ENCODE assay signal across 19 cellular contexts in genomic region chr2:27638709-27639108, GRCh38. TPM values are rescaled to one million over a fixed set of nuclear protein-coding genes. Genes with fewer than 3 reads are reported as not detected.
DNase-seq lines count a peak whose midpoint lies in the region; ATAC-seq, FAIRE-seq and TF ChIP-seq lines count a peak whose summit lies in the region.
"Had no signal": no experiment of that assay in that cellular context is flagged by ENCODE, and none has a peak within 500 bp of the region (broad histone marks: within the 10 kb centered on the region; RNA-seq: fewer than 3 reads in every experiment).

No MANE protein-coding gene starts in this region.

- ATAC-seq in stimulated activated naive B cell treated with anti-CD40 and anti-IgM and Interleukin-4, amounts not matched to agents 10 μg/mL and 1 μg/mL and 100 μg/mL, for 72 hours (replicated peaks), result no peak
- ATAC-seq: left lung had no signal

- no peaks in the 10 kb centered on the region for H3K27me3 Mint-ChIP-seq in activated naive CD4-positive, alpha-beta T cell treated with anti-CD3 and anti-CD28 coated beads, Interleukin-2, amount 50 U/mL, for 24 hours
- no peaks in the 10 kb centered on the region for H3K27me3 Mint-ChIP-seq in activated naive CD4-positive, alpha-beta T cell treated with anti-CD3 and anti-CD28 coated beads, Interleukin-2, amount 10 ng/mL, durations not matched to agents 7 days and 5 days
- no peaks in the 10 kb centered on the region for H3K27me3 Mint-ChIP-seq in stimulated activated naive B cell treated with anti-CD40 and anti-IgM and Interleukin-4, amounts not matched to agents 10 μg/mL and 1 μg/mL and 100 μg/mL, for 72 hours
- H3K27me3 Mint-ChIP-seq: B cell had no signal

- no peak overlapping the region for H3K9ac ChIP-seq in MM.1S (ENCODE audit: low read length)

- no peaks in the 10 kb centered on the region for H3K9me3 ChIP-seq in MM.1S (replicated peaks; ENCODE audit: insufficient read depth, low read length)
- H3K9me3 ChIP-seq: left lung, uterus had no signal

- H3K36me3 ChIP-seq in brain microvascular endothelial cell (replicated peaks) (peaks cover 54% of the 10 kb centered on the region), MM.1S (replicated peaks; ENCODE audit: insufficient read depth, low read length) (peaks cover 3% of the 10 kb centered on the region; the same call in 1 of the 2 replicates)
- H3K36me3 ChIP-seq: uterus had no signal

- no peaks in the 10 kb centered on the region for H3K4me1 ChIP-seq in MM.1S (ENCODE audit: low read length)
- H3K4me1 ChIP-seq: left lung, uterus had no signal

- DNase-seq in activated naive CD4-positive, alpha-beta T cell treated with anti-CD3 and anti-CD28 coated beads, Interleukin-2, amount 10 ng/mL, durations not matched to agents 7 days and 5 days, result no peak
- DNase-seq in RCC 7860 (ENCODE audit: low spot score) (peak; percentile 68), brain microvascular endothelial cell (peak; percentile 68), NCI-H2029 (lab: John Stamatoyannopoulos, UW) (no peak), MM.1S (no peak), frontal cortex (ENCODE audit: low spot score in 2 of 2) (no peak)
- DNase-seq in stimulated activated naive B cell treated with anti-CD40 and anti-IgM and Interleukin-4, amounts not matched to agents 10 μg/mL and 1 μg/mL and 100 μg/mL, for 72 hours, result no peak
- DNase-seq: amygdala; DND-41; effector CD4-positive, alpha-beta T cell; head of caudate nucleus; left lung; nephron progenitor cell; stimulated activated CD4-positive, alpha-beta T cell treated with anti-CD3 and anti-CD28 coated beads, Interleukin-12 subunit alpha, Interleukin-12 subunit beta, amount 100 ng/mL, for 4 hours; uterus had no signal

- H3K4me1 Mint-ChIP-seq in activated naive CD4-positive, alpha-beta T cell treated with anti-CD3 and anti-CD28 coated beads, Interleukin-2, amount 50 U/mL, for 24 hours, result peaks cover 25% of the 10 kb centered on the region
- peaks cover 12% of the 10 kb centered on the region for H3K4me1 Mint-ChIP-seq in activated naive CD4-positive, alpha-beta T cell treated with anti-CD3 and anti-CD28 coated beads, Interleukin-2, amount 10 ng/mL, durations not matched to agents 7 days and 5 days
- H3K4me1 Mint-ChIP-seq in stimulated activated naive B cell treated with anti-CD40 and anti-IgM and Interleukin-4, amounts not matched to agents 10 μg/mL and 1 μg/mL and 100 μg/mL, for 72 hours, result peaks cover 5% of the 10 kb centered on the region in 2 donors
- H3K4me1 Mint-ChIP-seq: B cell, nephron progenitor cell had no signal

- H3K27ac ChIP-seq in brain microvascular endothelial cell (peak overlapping the region; percentile 48), MM.1S (ENCODE audit: low read length) (no peak overlapping the region)
- H3K27ac ChIP-seq: HL-60, left lung, uterus had no signal

- CTCF ChIA-PET in activated naive CD4-positive, alpha-beta T cell treated with anti-CD3 and anti-CD28 coated beads, Interleukin-2, amount 10 ng/mL, durations not matched to agents 7 days and 5 days (lab: Charles Lee), result no interaction called here

- peaks cover 33% of the 10 kb centered on the region for H3K36me3 Mint-ChIP-seq in activated naive CD4-positive, alpha-beta T cell treated with anti-CD3 and anti-CD28 coated beads, Interleukin-2, amount 50 U/mL, for 24 hours
- H3K36me3 Mint-ChIP-seq in activated naive CD4-positive, alpha-beta T cell treated with anti-CD3 and anti-CD28 coated beads, Interleukin-2, amount 10 ng/mL, durations not matched to agents 7 days and 5 days, result peaks cover 59% of the 10 kb centered on the region
- peaks cover 39 to 46% of the 10 kb centered on the region in 2 donors for H3K36me3 Mint-ChIP-seq in stimulated activated naive B cell treated with anti-CD40 and anti-IgM and Interleukin-4, amounts not matched to agents 10 μg/mL and 1 μg/mL and 100 μg/mL, for 72 hours

- peak overlapping the region; percentile 75 for H3K4me3 Mint-ChIP-seq in activated naive CD4-positive, alpha-beta T cell treated with anti-CD3 and anti-CD28 coated beads, Interleukin-2, amount 50 U/mL, for 24 hours
- no peak overlapping the region for H3K4me3 Mint-ChIP-seq in activated naive CD4-positive, alpha-beta T cell treated with anti-CD3 and anti-CD28 coated beads, Interleukin-2, amount 10 ng/mL, durations not matched to agents 7 days and 5 days
- H3K4me3 Mint-ChIP-seq in stimulated activated naive B cell treated with anti-CD40 and anti-IgM and Interleukin-4, amounts not matched to agents 10 μg/mL and 1 μg/mL and 100 μg/mL, for 72 hours, result no peak overlapping the region
- H3K4me3 Mint-ChIP-seq: B cell, nephron progenitor cell had no signal

- no peak overlapping the region for H3K4me2 ChIP-seq in MM.1S (ENCODE audit: low read depth, low read length)

- in situ Hi-C loops in brain microvascular endothelial cell (cut with HindIII; ENCODE audit: low pct_ligation_motif_present, low sequenced_read_pairs), result no loop called here

- H4K20me1 ChIP-seq in MM.1S (ENCODE audit: insufficient read depth, low read length), result no peaks in the 10 kb centered on the region

- no peak for TF ChIP-seq CTCF in brain microvascular endothelial cell (IDR thresholded peaks at IDR 0.05; ENCODE audit: low read depth, low read length, missing control alignments)
- TF ChIP-seq CTCF in MM.1S (IDR thresholded peaks at IDR 0.05; ENCODE audit: low read length), result no peak

- H3K27ac Mint-ChIP-seq in activated naive CD4-positive, alpha-beta T cell treated with anti-CD3 and anti-CD28 coated beads, Interleukin-2, amount 50 U/mL, for 24 hours, result peak overlapping the region; percentile 96
- no peak overlapping the region for H3K27ac Mint-ChIP-seq in activated naive CD4-positive, alpha-beta T cell treated with anti-CD3 and anti-CD28 coated beads, Interleukin-2, amount 10 ng/mL, durations not matched to agents 7 days and 5 days
- H3K27ac Mint-ChIP-seq in stimulated activated naive B cell treated with anti-CD40 and anti-IgM and Interleukin-4, amounts not matched to agents 10 μg/mL and 1 μg/mL and 100 μg/mL, for 72 hours, result peak overlapping the region; percentile 15
- H3K27ac Mint-ChIP-seq: B cell had no signal

- no peaks in the 10 kb centered on the region for H3F3A ChIP-seq in MM.1S (ENCODE audit: insufficient read depth, low read length)

- H3K4me3 ChIP-seq in brain microvascular endothelial cell (ENCODE audit: low read depth, low read length) (no peak overlapping the region), MM.1S (ENCODE audit: low read length) (no peak overlapping the region)
- H3K4me3 ChIP-seq: left lung, uterus had no signal

- no peak overlapping the region for H2AFZ ChIP-seq in MM.1S (ENCODE audit: low read length)

- FAIRE-seq in RCC 7860 (lab: Jason Lieb, UNC), result peak; percentile 60
- FAIRE-seq in frontal cortex (lab: Jason Lieb, UNC), result no peak
- FAIRE-seq: GM19239 had no signal

- H3K9me3 Mint-ChIP-seq in activated naive CD4-positive, alpha-beta T cell treated with anti-CD3 and anti-CD28 coated beads, Interleukin-2, amount 50 U/mL, for 24 hours, result no peaks in the 10 kb centered on the region
- H3K9me3 Mint-ChIP-seq in activated naive CD4-positive, alpha-beta T cell treated with anti-CD3 and anti-CD28 coated beads, Interleukin-2, amount 10 ng/mL, durations not matched to agents 7 days and 5 days, result no peaks in the 10 kb centered on the region
- H3K9me3 Mint-ChIP-seq in stimulated activated naive B cell treated with anti-CD40 and anti-IgM and Interleukin-4, amounts not matched to agents 10 μg/mL and 1 μg/mL and 100 μg/mL, for 72 hours, result no peaks in the 10 kb centered on the region
- H3K9me3 Mint-ChIP-seq: nephron progenitor cell had no signal

- no peaks in the 10 kb centered on the region for H3K79me2 ChIP-seq in MM.1S (ENCODE audit: low read length)

- no peaks in the 10 kb centered on the region for H3K9me2 ChIP-seq in MM.1S (replicated peaks; ENCODE audit: insufficient read depth, low read length)

- H3K27me3 ChIP-seq in brain microvascular endothelial cell (replicated peaks), result no peaks in the 10 kb centered on the region
- H3K27me3 ChIP-seq in MM.1S (replicated peaks; ENCODE audit: insufficient read depth, low read length), result no peaks in the 10 kb centered on the region
- H3K27me3 ChIP-seq: left lung, uterus had no signal

RNA-seq across cellular contexts. Expression of gene GPN1, which starts 9.9 kb away (rescaled TPM):
- total RNA-seq in frontal cortex, result 31.4 TPM

RNA-seq across cellular contexts. Expression of gene CCDC121, which starts 9.9 kb away (rescaled TPM):
- total RNA-seq in frontal cortex, result 3.7 TPM

RNA-seq across cellular contexts. Expression of gene SUPT7L, which starts 24.7 kb away (rescaled TPM):
- 24.5 TPM for total RNA-seq in frontal cortex

RNA-seq across cellular contexts. Expression of gene SLC4A1AP, which starts 25.0 kb away (rescaled TPM):
- 33.4 TPM for total RNA-seq in frontal cortex

RNA-seq across cellular contexts. Expression of gene ZNF512, which starts 55.9 kb away (rescaled TPM):
- total RNA-seq in frontal cortex, result 49.3 TPM

Comparison
In these comparisons a context has a peak if more than half of its experiments do, and no peak if none do; other contexts are left out.
1. DNase-seq: peak in RCC 7860 (single experiment) and brain microvascular endothelial cell (single experiment); none in activated naive CD4-positive, alpha-beta T cell treated with anti-CD3 and anti-CD28 coated beads, Interleukin-2, amount 10 ng/mL, durations not matched to agents 7 days and 5 days (single experiment), stimulated activated naive B cell treated with anti-CD40 and anti-IgM and Interleukin-4, amounts not matched to agents 10 μg/mL and 1 μg/mL and 100 μg/mL, for 72 hours (single experiment), NCI-H2029 (single experiment), MM.1S (single experiment) and frontal cortex (0 of 2).